In genomic region chr2:2832657-2833056, GRCh38 we compare ENCODE assay signal across 26 cellular contexts.
"Had no signal": no experiment of that assay in that cellular context is flagged by ENCODE, and none has a peak within 500 bp of the region (broad histone marks: within the 10 kb centered on the region; RNA-seq: fewer than 3 reads in every experiment).

No MANE protein-coding gene starts in this region.

- H3K27me3 ChIP-seq: left lung, right lobe of liver, tibial nerve, vagina had no signal

- H3K27me3 Mint-ChIP-seq: stimulated activated naive CD8-positive, alpha-beta T cell treated with anti-CD3 and anti-CD28 coated beads, Interleukin-15, amount 100 ng/mL, for 72 hours had no signal

- DNase-seq: hippocampal formation; kidney glomerular epithelial cell; left colon; left lung; lower lobe of right lung; mammary epithelial cell; mesenchymal stem cell; naive thymus-derived CD4-positive, alpha-beta T cell; nucleus accumbens; psoas muscle; right lobe of liver; stimulated activated CD4-positive, alpha-beta T cell treated with anti-CD3 and anti-CD28 coated beads, Interleukin-1b, Interleukin-23, amount 100 ng/mL, for 48 hours; stimulated activated CD4-positive, alpha-beta T cell treated with anti-CD3 and anti-CD28 coated beads, Interleukin-2, amount 100 ng/mL, for 48 hours; stimulated activated CD4-positive, alpha-beta T cell treated with anti-CD3 and anti-CD28 coated beads, Interleukin-4, amount 100 ng/mL, for 4 hours; stimulated activated CD8-positive, alpha-beta memory T cell treated with anti-CD3 and anti-CD28 coated beads, Interleukin-4, amount 100 ng/mL, for 48 hours; stimulated activated naive CD4-positive, alpha-beta T cell treated with Interleukin-2 at 50 U/mL for 16 hours; stimulated activated naive CD8-positive, alpha-beta T cell treated with anti-CD3 and anti-CD28 coated beads, Interleukin-15, amount 100 ng/mL, for 72 hours; substantia nigra had no signal

- H3K4me3 Mint-ChIP-seq: mesothelial cell of epicardium; naive thymus-derived CD4-positive, alpha-beta T cell; natural killer cell treated with Interleukin-12 subunit alpha and Interleukin-12 subunit beta and Interleukin-15 and Interleukin-18, amount 100 ng/mL, for 72 hours; stimulated activated memory B cell treated with anti-CD40 and anti-IgM and Interleukin-4, amounts not matched to agents 10 μg/mL and 1 μg/mL and 100 μg/mL, for 72 hours; stimulated activated naive CD8-positive, alpha-beta T cell treated with anti-CD3 and anti-CD28 coated beads, Interleukin-15, amount 100 ng/mL, for 72 hours; type B pancreatic cell had no signal

- H3K27ac ChIP-seq: left lung, lower lobe of right lung, parathyroid adenoma, psoas muscle, right lobe of liver, tibial nerve, vagina had no signal

- H3K4me1 Mint-ChIP-seq: mesothelial cell of epicardium; naive thymus-derived CD4-positive, alpha-beta T cell; stimulated activated memory B cell treated with anti-CD40 and anti-IgM and Interleukin-4, amounts not matched to agents 10 μg/mL and 1 μg/mL and 100 μg/mL, for 72 hours; stimulated activated naive CD8-positive, alpha-beta T cell treated with anti-CD3 and anti-CD28 coated beads, Interleukin-15, amount 100 ng/mL, for 72 hours had no signal

- ATAC-seq: left colon; left lung; lower lobe of right lung; naive thymus-derived CD4-positive, alpha-beta T cell; natural killer cell treated with Interleukin-12 subunit alpha and Interleukin-12 subunit beta and Interleukin-15 and Interleukin-18, amount 100 ng/mL, for 72 hours; psoas muscle; stimulated activated memory B cell treated with anti-CD40 and anti-IgM and Interleukin-4, amounts not matched to agents 10 μg/mL and 1 μg/mL and 100 μg/mL, for 72 hours; stimulated activated naive CD8-positive, alpha-beta T cell treated with anti-CD3 and anti-CD28 coated beads, Interleukin-15, amount 100 ng/mL, for 72 hours had no signal

- H3K36me3 ChIP-seq: left lung, lower lobe of right lung, right lobe of liver, tibial nerve, vagina had no signal

- H3K9me3 ChIP-seq: left lung, lower lobe of right lung, psoas muscle, right lobe of liver, vagina had no signal

- H3K36me3 Mint-ChIP-seq: mesothelial cell of epicardium; naive thymus-derived CD4-positive, alpha-beta T cell; natural killer cell treated with Interleukin-12 subunit alpha and Interleukin-12 subunit beta and Interleukin-15 and Interleukin-18, amount 100 ng/mL, for 72 hours; stimulated activated memory B cell treated with anti-CD40 and anti-IgM and Interleukin-4, amounts not matched to agents 10 μg/mL and 1 μg/mL and 100 μg/mL, for 72 hours; type B pancreatic cell had no signal

- H3K9me3 Mint-ChIP-seq: type B pancreatic cell had no signal

- H3K27ac Mint-ChIP-seq: mesothelial cell of epicardium; naive thymus-derived CD4-positive, alpha-beta T cell; natural killer cell treated with Interleukin-12 subunit alpha and Interleukin-12 subunit beta and Interleukin-15 and Interleukin-18, amount 100 ng/mL, for 72 hours; stimulated activated memory B cell treated with anti-CD40 and anti-IgM and Interleukin-4, amounts not matched to agents 10 μg/mL and 1 μg/mL and 100 μg/mL, for 72 hours; type B pancreatic cell had no signal

- H3K4me3 ChIP-seq: left lung, lower lobe of right lung, psoas muscle, right lobe of liver, smooth muscle cell, tibial nerve, vagina had no signal
